Comparison of ENCODE assay signal across 21 cellular contexts in the genomic region with DNA sequence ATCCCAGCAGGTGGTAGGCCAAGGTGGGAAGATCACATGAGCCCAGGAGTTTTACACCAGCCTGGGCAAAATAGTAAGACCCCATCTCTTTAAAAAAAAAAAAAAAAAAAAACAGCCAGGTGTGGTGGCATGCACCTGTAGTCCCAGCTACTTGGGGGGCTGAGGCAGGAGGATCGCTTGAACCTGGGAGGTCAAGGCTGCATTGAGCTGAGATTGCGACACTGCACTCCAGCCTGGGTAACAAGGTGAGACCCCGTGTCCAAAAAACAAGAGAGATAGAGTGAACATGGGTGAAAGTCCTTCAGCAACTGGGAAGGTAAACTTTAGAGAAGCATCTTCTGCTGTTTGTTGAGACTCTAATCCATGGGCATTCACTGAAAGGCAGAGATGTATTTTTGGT. TPM values are rescaled to one million over a fixed set of nuclear protein-coding genes. Genes with fewer than 3 reads are reported as not detected.
DNase-seq lines count a peak whose midpoint lies in the region; ATAC-seq and TF ChIP-seq lines count a peak whose summit lies in the region.
"Had no signal": no experiment of that assay in that cellular context is flagged by ENCODE, and none has a peak within 500 bp of the region (broad histone marks: within the 10 kb centered on the region; RNA-seq: fewer than 3 reads in every experiment).

No MANE protein-coding gene starts in this region.

- no peaks in the 10 kb centered on the region for H3K27me3 ChIP-seq in BLaER1 treated with 17β-estradiol and CSF1 and Interleukin-3, amounts not matched to agents 10 nM and 100 nM
- H3K27me3 ChIP-seq in HL-60 (ENCODE audit: insufficient read depth, poor library complexity, severe bottlenecking) (no peaks in the 10 kb centered on the region), mucosa of rectum (ENCODE audit: control insufficient read depth in 2 of 2, insufficient read depth in 2 of 2, low read length in 2 of 2) (no peaks in the 10 kb centered on the region), transverse colon (no peaks in the 10 kb centered on the region)
- H3K27me3 ChIP-seq: BE2C had no signal

- 83 to 86% methylated on average over 1 to 3 of the region's 3 CpGs for WGBS in transverse colon (ENCODE audit: low coverage in 1 of 2), 2 donors

- H3K4me1 ChIP-seq in BLaER1 treated with 17β-estradiol and CSF1 and Interleukin-3, amounts not matched to agents 10 nM and 100 nM, result peaks cover 22 to 59% (median 40%) of the 10 kb centered on the region in 10 experiments
- H3K4me1 ChIP-seq in mucosa of rectum (ENCODE audit: control insufficient read depth in 2 of 2, insufficient read depth in 2 of 2, low read length in 2 of 2) (peaks cover 15 to 18% of the 10 kb centered on the region in 2 donors), transverse colon (peaks cover 0 to 21% (median 8%) of the 10 kb centered on the region in 4 donors)
- H3K4me1 ChIP-seq: A549, BE2C had no signal

- H3K9ac ChIP-seq in BLaER1 treated with 17β-estradiol and CSF1 and Interleukin-3, amounts not matched to agents 10 nM and 100 nM, result peak overlapping the region in 5 of 11 experiments; percentile 35 to 72 (median 60); a peak in 6 of 22 replicates
- H3K9ac ChIP-seq in mucosa of rectum (ENCODE audit: low read depth in 1 of 2, low read length in 2 of 2), result no peak overlapping the region
- H3K9ac ChIP-seq: GM23248 had no signal

- no peak for TF ChIP-seq POLR2A in transverse colon (IDR thresholded peaks at IDR 0.05)

- DNase-seq in HL-60 (ENCODE audit: low read depth in 1 of 2, low spot score in 1 of 2) (no peak), transverse colon (no peak)
- DNase-seq in stimulated activated naive CD4-positive, alpha-beta T cell treated with Interleukin-2 at 50 U/mL for 16 hours (lab: John Stamatoyannopoulos, UW), result no peak
- DNase-seq: 8988T; ACHN; AML-193; BE2C; C1 segment of cervical spinal cord; Caco-2; CD4-positive, CD25-positive, alpha-beta regulatory T cell; CD8-positive, alpha-beta T cell; DMS153; DND-41; GM23248; H7; HCEC 1CT had no signal

- no peaks in the 10 kb centered on the region for H3K9me3 ChIP-seq in BLaER1 treated with 17β-estradiol and CSF1 and Interleukin-3, amounts not matched to agents 10 nM and 100 nM (replicated peaks in 1 of 11)
- no peaks in the 10 kb centered on the region for H3K9me3 ChIP-seq in mucosa of rectum (ENCODE audit: control insufficient read depth in 2 of 2, low read length in 2 of 2)
- no peaks in the 10 kb centered on the region for H3K9me3 ChIP-seq in transverse colon
- H3K9me3 ChIP-seq: A549, BE2C, Caco-2 had no signal

- intact Hi-C loops in transverse colon (cut with DNase I; ENCODE audit: low total_unique reads), result no loop called here

- no peak for TF ChIP-seq EP300 in transverse colon (IDR thresholded peaks at IDR 0.05; ENCODE audit: low read depth)

- peak overlapping the region in 8 of 11 experiments; percentile 27 to 85 (median 75); a peak in 14 of 22 replicates for H3K27ac ChIP-seq in BLaER1 treated with 17β-estradiol and CSF1 and Interleukin-3, amounts not matched to agents 10 nM and 100 nM
- peak overlapping the region; percentile 53 for H3K27ac ChIP-seq in HL-60 (replicated peaks)
- peak overlapping the region; percentile 59 to 92 for H3K27ac ChIP-seq in mucosa of rectum (ENCODE audit: low read depth in 2 of 2, low read length in 2 of 2)
- H3K27ac ChIP-seq in transverse colon, result peak overlapping the region in 3 of 4 donors; percentile 70 to 78 (median 78)
- H3K27ac ChIP-seq: A549, GM23248 had no signal

- H3K4me2 ChIP-seq in BLaER1 treated with 17β-estradiol and CSF1 and Interleukin-3, amounts not matched to agents 10 nM and 100 nM, result peak overlapping the region in 9 of 11 experiments; percentile 59 to 91 (median 78); a peak in 15 of 22 replicates
- H3K4me2 ChIP-seq: A549 had no signal

- H4K20me1 ChIP-seq in BLaER1 treated with 17β-estradiol and CSF1 and Interleukin-3, amounts not matched to agents 10 nM and 100 nM, result no peaks in the 10 kb centered on the region

- ATAC-seq in HG02571 (IDR thresholded peaks at IDR 0.05; ENCODE audit: unreplicated experiment) (no peak), HG03521 (IDR thresholded peaks at IDR 0.05; ENCODE audit: unreplicated experiment) (no peak)
- ATAC-seq: A549; CD8-positive, alpha-beta T cell had no signal

- in situ Hi-C loops in transverse colon (cut with MboI; ENCODE audit: low pct_ligation_motif_present in 1 of 4, low pct_unique_long_range_greater_than_20kb in 1 of 4, low sequenced_read_pairs in 3 of 4), result no loop called here

- no peaks in the 10 kb centered on the region for H3K36me3 ChIP-seq in BLaER1 treated with 17β-estradiol and CSF1 and Interleukin-3, amounts not matched to agents 10 nM and 100 nM
- H3K36me3 ChIP-seq in mucosa of rectum (ENCODE audit: control insufficient read depth in 2 of 2, insufficient read depth in 2 of 2, low read length in 2 of 2) (no peaks in the 10 kb centered on the region), transverse colon (no peaks in the 10 kb centered on the region)
- H3K36me3 ChIP-seq: BE2C had no signal

- H3K4me3 ChIP-seq in BLaER1 treated with 17β-estradiol and CSF1 and Interleukin-3, amounts not matched to agents 10 nM and 100 nM, result no peak overlapping the region
- H3K4me3 ChIP-seq in HL-60 (replicated peaks; ENCODE audit: insufficient read depth, low read length) (no peak overlapping the region), mucosa of rectum (ENCODE audit: low read length in 2 of 2) (no peak overlapping the region), transverse colon (no peak overlapping the region)
- H3K4me3 ChIP-seq: A549, GM23248 had no signal

- no peak for TF ChIP-seq CTCF in HL-60 (IDR thresholded peaks at IDR 0.05; ENCODE audit: insufficient read depth, low read length)
- TF ChIP-seq CTCF in transverse colon (IDR thresholded peaks at IDR 0.05), result no peak

RNA-seq across cellular contexts. Expression of a gene that starts 6.3 kb away (rescaled TPM):
- total RNA-seq in transverse colon, result 100 to 1,000 TPM; 105 to 403 (median 256) TPM

RNA-seq across cellular contexts. Expression of a gene that starts 15.7 kb away (rescaled TPM):
- total RNA-seq in transverse colon, result 1 to 10 TPM in 2 of 4 donors, not detected in 2; 4.4 to 5.6 TPM

RNA-seq across cellular contexts. Expression of a gene that starts 16.1 kb away (rescaled TPM):
- 100 to 1,000 TPM in 1 of 4 donors, 10 to 100 TPM in 3; 43.5 to 111 (median 51.2) TPM for total RNA-seq in transverse colon

RNA-seq across cellular contexts. Expression of a gene that starts 23.0 kb away (rescaled TPM):
- 1 to 10 TPM; 4.9 to 9.4 (median 7.0) TPM for total RNA-seq in transverse colon

RNA-seq across cellular contexts. Expression of a gene that starts 23.3 kb away (rescaled TPM):
- total RNA-seq in transverse colon, result 100 to 1,000 TPM in 1 of 4 donors, 10 to 100 TPM in 3; 18.0 to 581 (median 43.9) TPM
